Comparison of ENCODE assay signal across 7 cellular contexts in the genomic region with DNA sequence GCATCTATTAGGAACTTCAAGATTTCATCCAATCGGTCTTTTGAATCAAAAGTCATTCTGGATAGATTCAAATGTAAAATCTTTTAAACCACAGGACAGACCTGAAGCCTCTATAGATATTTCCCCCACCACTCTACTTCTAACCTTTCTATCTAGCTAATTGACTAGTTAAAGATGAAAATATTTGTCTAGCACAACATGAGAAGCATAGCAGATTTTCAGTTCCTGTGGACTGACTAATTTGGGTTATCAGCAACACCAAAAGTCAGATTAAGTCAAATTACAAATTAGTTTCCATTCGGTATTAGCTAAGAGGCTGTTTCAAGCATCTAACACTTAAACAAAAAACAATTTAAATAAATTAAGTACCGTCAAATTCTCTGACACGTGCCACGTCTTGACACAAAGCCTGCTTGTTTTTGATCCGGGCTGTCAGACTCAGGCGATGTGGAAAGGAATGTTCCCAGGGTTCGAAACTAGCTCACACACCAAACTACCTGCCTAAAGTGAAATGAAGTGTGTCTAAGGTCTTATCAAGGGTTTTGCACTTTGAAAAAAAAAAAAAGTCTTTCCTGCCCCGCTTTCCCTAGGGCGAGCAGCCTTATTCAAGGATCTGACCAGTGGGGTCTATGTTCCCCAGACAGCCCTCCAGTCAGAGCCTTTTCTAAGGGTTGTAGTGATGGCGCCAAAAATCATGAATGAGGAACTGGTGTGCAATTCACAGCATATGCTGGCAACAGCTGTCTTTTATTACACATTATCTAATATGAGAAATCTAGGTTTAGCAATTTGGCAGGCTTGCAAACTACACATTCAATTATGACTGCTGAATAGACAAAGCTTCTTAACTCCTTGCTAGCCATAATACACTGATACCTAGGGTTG. TPM values are rescaled to one million over a fixed set of nuclear protein-coding genes. Genes with fewer than 3 reads are reported as not detected.
A peak's percentile ranks its signal among the peaks of the same experiment; 100 is the strongest.
DNase-seq lines count a peak whose midpoint lies in the region; ATAC-seq and TF ChIP-seq lines count a peak whose summit lies in the region.

No MANE protein-coding gene starts in this region.

- DNase-seq in SK-N-DZ (ENCODE audit: low spot score) (peak; percentile 11), lower lobe of right lung (no peak), Calu3 (no peak), NCI-H187 treated with DMSO at 0.1 percent for 48 hours (lab: John Stamatoyannopoulos, UW) (no peak), LoVo (ENCODE audit: low spot score) (no peak)

- no peaks in the 10 kb centered on the region for H3K9me3 Mint-ChIP-seq in Calu3 (ENCODE audit: low read depth, unreplicated experiment)

- H3K27ac ChIP-seq in lower lobe of right lung: peak overlapping the region; percentile 81

- no peaks in the 10 kb centered on the region for H3K27me3 ChIP-seq in lower lobe of right lung (ENCODE audit: low read depth)

- no peaks in the 10 kb centered on the region for H3K36me3 Mint-ChIP-seq in Calu3 (ENCODE audit: insufficient read depth, unreplicated experiment)

- TF ChIP-seq CTCF in lower lobe of right lung (IDR thresholded peaks at IDR 0.05) (no peak), Calu3 (IDR thresholded peaks at IDR 0.05; ENCODE audit: unreplicated experiment) (no peak)

- H3K4me1 Mint-ChIP-seq in Calu3 (ENCODE audit: low read depth, unreplicated experiment): no peaks in the 10 kb centered on the region

- intact Hi-C loops in lower lobe of right lung (cut with DNase I) (no loop called here), Calu3 (cut with micrococcal nuclease; ENCODE audit: unreplicated experiment) (no loop called here)

- H3K36me3 ChIP-seq in lower lobe of right lung: no peaks in the 10 kb centered on the region

- H3K27ac Mint-ChIP-seq in Calu3 (ENCODE audit: unreplicated experiment): no peak overlapping the region

- ATAC-seq in GM18873 (IDR thresholded peaks at IDR 0.05; ENCODE audit: low FRiP score, unreplicated experiment) (peak; percentile 5), HG02981 (IDR thresholded peaks at IDR 0.05; ENCODE audit: unreplicated experiment) (peak; percentile 19), lower lobe of right lung (no peak)

- H3K27me3 Mint-ChIP-seq in Calu3 (ENCODE audit: unreplicated experiment): no peaks in the 10 kb centered on the region

- CTCF ChIA-PET in Calu3 (lab: Charles Lee): no interaction called here

- H3K4me3 Mint-ChIP-seq in Calu3 (ENCODE audit: low read depth, unreplicated experiment): no peak overlapping the region

- no TSS peak for BruUV-seq in Calu3 (replicated peaks; lab: Mats Ljungman, UMichigan)

- H3K4me3 ChIP-seq in lower lobe of right lung: peak overlapping the region; percentile 50

- no peaks in the 10 kb centered on the region for H3K9me3 ChIP-seq in lower lobe of right lung

- H3K4me1 ChIP-seq in lower lobe of right lung: peaks cover 11% of the 10 kb centered on the region

RNA-seq across cellular contexts. Expression of a gene that starts 4.7 kb away (rescaled TPM):
- not detected in 2 replicates for polyA plus RNA-seq in SK-N-DZ (2014; cell fraction: cytosol; rRNA removed)
- polyA plus RNA-seq in SK-N-DZ (2014; cell fraction: nucleus; rRNA removed): not detected in 2 replicates
- 40.5 TPM for total RNA-seq in lower lobe of right lung
- total RNA-seq in Calu3 (2022): not detected in 2 replicates

Comparison
In these comparisons a context has a peak if more than half of its experiments do, and no peak if none do; other contexts are left out.
1. ATAC-seq: peak in GM18873 (single experiment) and HG02981 (single experiment); none in lower lobe of right lung (0 of 2).
2. RNA of a gene that starts 4.7 kb away (total RNA-seq): 40.5 TPM in lower lobe of right lung (single experiment); not detected in Calu3; every median in the first group is over 10 times any median in the second.